ENCODE assay signal across 1 cellular context in the genomic region with DNA sequence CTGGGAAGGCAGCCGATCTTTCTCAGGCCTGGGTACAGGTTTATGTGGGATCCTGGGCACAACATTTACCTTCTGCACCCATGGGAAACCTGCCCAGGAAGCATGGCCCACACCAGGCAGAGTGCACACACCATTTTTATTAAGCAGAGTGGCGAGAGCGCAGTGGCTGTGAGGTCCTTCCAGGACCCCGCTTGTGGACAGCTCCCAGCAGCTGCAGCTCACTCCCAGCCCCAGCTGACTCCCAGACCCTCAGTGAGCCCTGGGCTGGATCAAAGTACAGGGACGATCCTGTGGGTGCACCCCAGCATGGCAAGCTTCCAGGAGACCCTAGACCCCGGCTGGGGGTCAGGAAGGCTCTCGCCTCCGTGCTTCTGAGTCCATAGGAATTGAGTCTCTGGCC.
A peak's percentile ranks its signal among the peaks of the same experiment; 100 is the strongest.
TF ChIP-seq lines count a peak whose summit lies in the region.

No MANE protein-coding gene starts in this region.

TF ChIP-seq in HepG2, 621 proteins besides CTCF, POLR2A, EP300 and RAD21 (continued from another document and continues in another):
- TF ChIP-seq ZNF670 (CRISPR knock-in tag; IDR thresholded peaks at IDR 0.05; ENCODE audit: borderline replicate concordance): no peak
- TF ChIP-seq RELA (CRISPR knock-in tag; IDR thresholded peaks at IDR 0.05): no peak
- TF ChIP-seq RFX5 (IDR thresholded peaks at IDR 0.05; ENCODE audit: low read depth, low read length): no peak
- no peak for TF ChIP-seq SMAD1 (CRISPR knock-in tag; IDR thresholded peaks at IDR 0.05; ENCODE audit: borderline replicate concordance, low read depth)
- no peak for TF ChIP-seq CHCHD3 (CRISPR knock-in tag; IDR thresholded peaks at IDR 0.05)
- 0 out of 2 replicates have a peak, but pooled peaks have one; percentile 63 for TF ChIP-seq ZBTB44 (CRISPR knock-in tag; IDR thresholded peaks at IDR 0.05)
- TF ChIP-seq TBP (CRISPR knock-in tag; IDR thresholded peaks at IDR 0.05): no peak
- 0 out of 2 replicates have a peak, but pooled peaks have one; percentile 15 for TF ChIP-seq ZNF253 (CRISPR knock-in tag; IDR thresholded peaks at IDR 0.05; ENCODE audit: borderline replicate concordance)
- no peak for TF ChIP-seq GZF1 (CRISPR knock-in tag; IDR thresholded peaks at IDR 0.05)
- TF ChIP-seq ZNF652 (CRISPR knock-in tag; IDR thresholded peaks at IDR 0.05; ENCODE audit: borderline replicate concordance, low read depth): no peak
- TF ChIP-seq ZNF746 (CRISPR knock-in tag; IDR thresholded peaks at IDR 0.05): no peak
- TF ChIP-seq, protein P1, sequence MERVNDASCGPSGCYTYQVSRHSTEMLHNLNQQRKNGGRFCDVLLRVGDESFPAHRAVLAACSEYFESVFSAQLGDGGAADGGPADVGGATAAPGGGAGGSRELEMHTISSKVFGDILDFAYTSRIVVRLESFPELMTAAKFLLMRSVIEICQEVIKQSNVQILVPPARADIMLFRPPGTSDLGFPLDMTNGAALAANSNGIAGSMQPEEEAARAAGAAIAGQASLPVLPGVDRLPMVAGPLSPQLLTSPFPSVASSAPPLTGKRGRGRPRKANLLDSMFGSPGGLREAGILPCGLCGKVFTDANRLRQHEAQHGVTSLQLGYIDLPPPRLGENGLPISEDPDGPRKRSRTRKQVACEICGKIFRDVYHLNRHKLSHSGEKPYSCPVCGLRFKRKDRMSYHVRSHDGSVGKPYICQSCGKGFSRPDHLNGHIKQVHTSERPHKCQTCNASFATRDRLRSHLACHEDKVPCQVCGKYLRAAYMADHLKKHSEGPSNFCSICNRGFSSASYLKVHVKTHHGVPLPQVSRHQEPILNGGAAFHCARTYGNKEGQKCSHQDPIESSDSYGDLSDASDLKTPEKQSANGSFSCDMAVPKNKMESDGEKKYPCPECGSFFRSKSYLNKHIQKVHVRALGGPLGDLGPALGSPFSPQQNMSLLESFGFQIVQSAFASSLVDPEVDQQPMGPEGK (CRISPR knock-in tag; IDR thresholded peaks at IDR 0.05): no peak
- TF ChIP-seq ZBTB8A (CRISPR knock-in tag; IDR thresholded peaks at IDR 0.05; ENCODE audit: borderline replicate concordance, low read depth): no peak
- TF ChIP-seq, protein P2, sequence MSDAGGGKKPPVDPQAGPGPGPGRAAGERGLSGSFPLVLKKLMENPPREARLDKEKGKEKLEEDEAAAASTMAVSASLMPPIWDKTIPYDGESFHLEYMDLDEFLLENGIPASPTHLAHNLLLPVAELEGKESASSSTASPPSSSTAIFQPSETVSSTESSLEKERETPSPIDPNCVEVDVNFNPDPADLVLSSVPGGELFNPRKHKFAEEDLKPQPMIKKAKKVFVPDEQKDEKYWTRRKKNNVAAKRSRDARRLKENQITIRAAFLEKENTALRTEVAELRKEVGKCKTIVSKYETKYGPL (CRISPR knock-in tag; IDR thresholded peaks at IDR 0.05): no peak
- no peak for TF ChIP-seq ZNF546 (CRISPR knock-in tag; conservative IDR thresholded peaks at IDR 0.05)
- no peak for TF ChIP-seq ZSCAN9 (CRISPR knock-in tag; IDR thresholded peaks at IDR 0.05; ENCODE audit: borderline replicate concordance)
- no peak for TF ChIP-seq JUND (CRISPR knock-in tag; IDR thresholded peaks at IDR 0.05)
- TF ChIP-seq, protein P3, sequence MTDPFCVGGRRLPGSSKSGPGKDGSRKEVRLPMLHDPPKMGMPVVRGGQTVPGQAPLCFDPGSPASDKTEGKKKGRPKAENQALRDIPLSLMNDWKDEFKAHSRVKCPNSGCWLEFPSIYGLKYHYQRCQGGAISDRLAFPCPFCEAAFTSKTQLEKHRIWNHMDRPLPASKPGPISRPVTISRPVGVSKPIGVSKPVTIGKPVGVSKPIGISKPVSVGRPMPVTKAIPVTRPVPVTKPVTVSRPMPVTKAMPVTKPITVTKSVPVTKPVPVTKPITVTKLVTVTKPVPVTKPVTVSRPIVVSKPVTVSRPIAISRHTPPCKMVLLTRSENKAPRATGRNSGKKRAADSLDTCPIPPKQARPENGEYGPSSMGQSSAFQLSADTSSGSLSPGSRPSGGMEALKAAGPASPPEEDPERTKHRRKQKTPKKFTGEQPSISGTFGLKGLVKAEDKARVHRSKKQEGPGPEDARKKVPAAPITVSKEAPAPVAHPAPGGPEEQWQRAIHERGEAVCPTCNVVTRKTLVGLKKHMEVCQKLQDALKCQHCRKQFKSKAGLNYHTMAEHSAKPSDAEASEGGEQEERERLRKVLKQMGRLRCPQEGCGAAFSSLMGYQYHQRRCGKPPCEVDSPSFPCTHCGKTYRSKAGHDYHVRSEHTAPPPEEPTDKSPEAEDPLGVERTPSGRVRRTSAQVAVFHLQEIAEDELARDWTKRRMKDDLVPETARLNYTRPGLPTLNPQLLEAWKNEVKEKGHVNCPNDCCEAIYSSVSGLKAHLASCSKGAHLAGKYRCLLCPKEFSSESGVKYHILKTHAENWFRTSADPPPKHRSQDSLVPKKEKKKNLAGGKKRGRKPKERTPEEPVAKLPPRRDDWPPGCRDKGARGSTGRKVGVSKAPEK (CRISPR knock-in tag; IDR thresholded peaks at IDR 0.05; ENCODE audit: borderline replicate concordance): no peak
- TF ChIP-seq NFKB2 (CRISPR knock-in tag; IDR thresholded peaks at IDR 0.05; ENCODE audit: borderline replicate concordance): peak; percentile 76; the same call in 1 of the 2 replicates
- no peak for TF ChIP-seq PCBP1 (IDR thresholded peaks at IDR 0.05; ENCODE audit: borderline replicate concordance, low read depth, low read length)
- TF ChIP-seq ARID2 (CRISPR knock-in tag; IDR thresholded peaks at IDR 0.05; ENCODE audit: borderline replicate concordance): no peak
- no peak for TF ChIP-seq ZNF720 (CRISPR knock-in tag; IDR thresholded peaks at IDR 0.05)
- no peak for TF ChIP-seq ZSCAN29 (CRISPR knock-in tag; conservative IDR thresholded peaks at IDR 0.05)
- no peak for TF ChIP-seq FOSL2 (CRISPR knock-in tag; IDR thresholded peaks at IDR 0.05)
- TF ChIP-seq SNAI1 (CRISPR knock-in tag; IDR thresholded peaks at IDR 0.05; ENCODE audit: borderline replicate concordance): no peak
- TF ChIP-seq ZNF782 (CRISPR knock-in tag; IDR thresholded peaks at IDR 0.05; ENCODE audit: borderline replicate concordance): no peak
- TF ChIP-seq CEBPZ (IDR thresholded peaks at IDR 0.05; ENCODE audit: low read length): no peak
- no peak for TF ChIP-seq PHF20 (CRISPR knock-in tag; IDR thresholded peaks at IDR 0.05)
- TF ChIP-seq CENPX (CRISPR knock-in tag; IDR thresholded peaks at IDR 0.05): no peak
- TF ChIP-seq KDM4B (CRISPR knock-in tag; IDR thresholded peaks at IDR 0.05): no peak
- TF ChIP-seq, protein P4, sequence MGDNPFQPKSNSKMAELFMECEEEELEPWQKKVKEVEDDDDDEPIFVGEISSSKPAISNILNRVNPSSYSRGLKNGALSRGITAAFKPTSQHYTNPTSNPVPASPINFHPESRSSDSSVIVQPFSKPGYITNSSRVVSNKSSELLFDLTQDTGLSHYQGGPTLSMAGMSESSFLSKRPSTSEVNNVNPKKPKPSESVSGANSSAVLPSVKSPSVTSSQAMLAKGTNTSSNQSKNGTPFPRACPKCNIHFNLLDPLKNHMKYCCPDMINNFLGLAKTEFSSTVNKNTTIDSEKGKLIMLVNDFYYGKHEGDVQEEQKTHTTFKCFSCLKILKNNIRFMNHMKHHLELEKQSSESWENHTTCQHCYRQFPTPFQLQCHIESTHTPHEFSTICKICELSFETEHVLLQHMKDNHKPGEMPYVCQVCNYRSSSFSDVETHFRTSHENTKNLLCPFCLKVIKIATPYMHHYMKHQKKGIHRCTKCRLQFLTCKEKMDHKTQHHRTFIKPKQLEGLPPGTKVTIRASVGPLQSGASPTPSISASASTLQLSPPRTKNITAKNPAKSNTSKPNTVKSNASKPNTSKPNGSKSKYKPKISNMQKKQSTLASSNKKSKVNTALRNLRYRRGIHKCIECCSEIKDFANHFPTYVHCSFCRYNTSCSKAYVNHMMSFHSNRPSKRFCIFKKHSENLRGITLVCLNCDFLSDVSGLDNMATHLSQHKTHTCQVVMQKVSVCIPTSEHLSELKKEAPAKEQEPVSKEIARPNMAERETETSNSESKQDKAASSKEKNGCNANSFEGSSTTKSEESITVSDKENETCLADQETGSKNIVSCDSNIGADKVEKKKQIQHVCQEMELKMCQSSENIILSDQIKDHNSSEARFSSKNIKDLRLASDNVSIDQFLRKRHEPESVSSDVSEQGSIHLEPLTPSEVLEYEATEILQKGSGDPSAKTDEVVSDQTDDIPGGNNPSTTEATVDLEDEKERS (CRISPR knock-in tag; IDR thresholded peaks at IDR 0.05): no peak
- TF ChIP-seq, protein P5, sequence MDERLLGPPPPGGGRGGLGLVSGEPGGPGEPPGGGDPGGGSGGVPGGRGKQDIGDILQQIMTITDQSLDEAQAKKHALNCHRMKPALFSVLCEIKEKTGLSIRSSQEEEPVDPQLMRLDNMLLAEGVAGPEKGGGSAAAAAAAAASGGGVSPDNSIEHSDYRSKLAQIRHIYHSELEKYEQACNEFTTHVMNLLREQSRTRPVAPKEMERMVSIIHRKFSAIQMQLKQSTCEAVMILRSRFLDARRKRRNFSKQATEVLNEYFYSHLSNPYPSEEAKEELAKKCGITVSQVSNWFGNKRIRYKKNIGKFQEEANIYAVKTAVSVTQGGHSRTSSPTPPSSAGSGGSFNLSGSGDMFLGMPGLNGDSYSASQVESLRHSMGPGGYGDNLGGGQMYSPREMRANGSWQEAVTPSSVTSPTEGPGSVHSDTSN (CRISPR knock-in tag; IDR thresholded peaks at IDR 0.05): no peak
- TF ChIP-seq, protein P6, sequence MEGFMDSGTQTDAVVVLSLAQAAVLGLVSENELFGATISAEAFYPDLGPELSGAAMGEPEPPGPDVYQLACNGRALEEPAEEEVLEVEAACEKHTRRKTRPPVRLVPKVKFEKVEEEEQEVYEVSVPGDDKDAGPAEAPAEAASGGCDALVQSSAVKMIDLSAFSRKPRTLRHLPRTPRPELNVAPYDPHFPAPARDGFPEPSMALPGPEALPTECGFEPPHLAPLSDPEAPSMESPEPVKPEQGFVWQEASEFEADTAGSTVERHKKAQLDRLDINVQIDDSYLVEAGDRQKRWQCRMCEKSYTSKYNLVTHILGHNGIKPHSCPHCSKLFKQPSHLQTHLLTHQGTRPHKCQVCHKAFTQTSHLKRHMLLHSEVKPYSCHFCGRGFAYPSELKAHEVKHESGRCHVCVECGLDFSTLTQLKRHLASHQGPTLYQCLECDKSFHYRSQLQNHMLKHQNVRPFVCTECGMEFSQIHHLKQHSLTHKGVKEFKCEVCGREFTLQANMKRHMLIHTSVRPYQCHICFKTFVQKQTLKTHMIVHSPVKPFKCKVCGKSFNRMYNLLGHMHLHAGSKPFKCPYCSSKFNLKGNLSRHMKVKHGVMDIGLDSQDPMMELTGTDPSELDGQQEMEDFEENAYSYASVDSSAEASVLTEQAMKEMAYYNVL (CRISPR knock-in tag; IDR thresholded peaks at IDR 0.05; ENCODE audit: borderline replicate concordance): no peak
- TF ChIP-seq NCOA5 (CRISPR knock-in tag; IDR thresholded peaks at IDR 0.05): no peak
- 0 out of 2 replicates have a peak, but pooled peaks have one; percentile 38 for TF ChIP-seq SIX4 (CRISPR knock-in tag; IDR thresholded peaks at IDR 0.05)
- no peak for TF ChIP-seq ZBTB42 (CRISPR knock-in tag; IDR thresholded peaks at IDR 0.05)
- TF ChIP-seq ZNF619 (CRISPR knock-in tag; IDR thresholded peaks at IDR 0.05): no peak
- no peak for TF ChIP-seq RCOR2 (CRISPR knock-in tag; IDR thresholded peaks at IDR 0.05)
- TF ChIP-seq CBX2 (IDR thresholded peaks at IDR 0.05; ENCODE audit: low read depth, low read length): no peak
- no peak for TF ChIP-seq CBX2 (CRISPR knock-in tag; IDR thresholded peaks at IDR 0.05; ENCODE audit: low read depth)
- TF ChIP-seq TCF7L2 (IDR thresholded peaks at IDR 0.05; ENCODE audit: low read depth, low read length): no peak
- TF ChIP-seq PHF21A (CRISPR knock-in tag; IDR thresholded peaks at IDR 0.05): no peak
- TF ChIP-seq ZZZ3 (CRISPR knock-in tag; IDR thresholded peaks at IDR 0.05; ENCODE audit: borderline replicate concordance): no peak
- no peak for TF ChIP-seq GATA4 (IDR thresholded peaks at IDR 0.05; ENCODE audit: borderline replicate concordance, low read depth)
- TF ChIP-seq ZFP36L1 (CRISPR knock-in tag; IDR thresholded peaks at IDR 0.05): no peak
- TF ChIP-seq SNAPC5 (CRISPR knock-in tag; IDR thresholded peaks at IDR 0.05; ENCODE audit: borderline replicate concordance): no peak
- no peak for TF ChIP-seq MXI1 (IDR thresholded peaks at IDR 0.05; ENCODE audit: borderline replicate concordance, low read depth, low read length)
- TF ChIP-seq MAFK (conservative IDR thresholded peaks at IDR 0.05 in 1 of 2, IDR thresholded peaks at IDR 0.05 in 1 of 2; ENCODE audit: low read length in 2 of 2): no peak
- no peak for TF ChIP-seq ZNF337 (CRISPR knock-in tag; IDR thresholded peaks at IDR 0.05; ENCODE audit: borderline replicate concordance, low read depth)
- TF ChIP-seq ZFP82 (CRISPR knock-in tag; IDR thresholded peaks at IDR 0.05; ENCODE audit: borderline replicate concordance): no peak
- TF ChIP-seq ATF7 (IDR thresholded peaks at IDR 0.05): no peak
- no peak for TF ChIP-seq ATF7 (CRISPR knock-in tag; IDR thresholded peaks at IDR 0.05)
